8 cellular contexts compared by ENCODE assay signal in the genomic region with DNA sequence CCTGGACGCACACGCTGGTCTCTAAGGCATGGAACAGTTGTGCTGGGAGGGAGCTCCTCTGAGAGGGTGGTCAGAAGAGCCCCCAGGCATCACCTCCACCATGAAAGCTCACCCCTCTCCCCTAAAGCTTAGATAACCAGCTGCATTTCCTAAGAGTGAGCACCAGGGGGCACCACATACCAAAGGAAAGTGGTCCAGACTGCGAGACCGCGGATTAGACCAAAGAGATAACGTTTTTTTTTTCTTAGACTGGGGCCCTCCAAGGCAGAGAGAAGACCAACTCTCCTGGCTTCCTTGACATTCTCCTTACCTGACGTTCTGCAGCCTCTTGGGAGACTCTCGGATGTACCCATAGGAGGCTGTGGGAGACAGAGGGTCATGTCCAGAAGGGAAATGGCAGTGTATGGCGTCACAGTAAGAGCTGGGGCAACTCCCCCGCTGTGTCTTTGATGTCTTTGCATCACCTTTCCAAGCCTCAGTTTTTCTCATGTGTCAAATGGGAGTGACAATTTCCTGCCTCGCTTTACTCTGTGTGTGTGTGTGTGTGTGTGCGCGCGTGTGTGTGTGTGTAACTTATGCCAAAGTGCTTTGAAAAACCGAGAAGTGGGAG. TPM values are rescaled to one million over a fixed set of nuclear protein-coding genes. Genes with fewer than 3 reads are reported as not detected.
DNase-seq lines count a peak whose midpoint lies in the region; ATAC-seq, FAIRE-seq and TF ChIP-seq lines count a peak whose summit lies in the region.

No MANE protein-coding gene starts in this region.

- H2AFZ ChIP-seq in GM23338 (no peak overlapping the region; the same call in 1 of the 2 replicates), H1 (ENCODE audit: low read length) (0 out of 2 replicates have a peak overlapping the region, but pooled peaks have one; percentile 80)

- FAIRE-seq in H1 (lab: Jason Lieb, UNC), result peak; percentile 62

- CTCF ChIA-PET in H1 (lab: Charles Lee; ENCODE audit: partially characterized antibody), result interaction anchor here (0.6 to 19.0 kb wide), 92 partner anchors 10 to 1952 kb away, joined by 3 to 465 read pairs (median 4); partner anchors contain the start of genes GRHL3, IFNLR1 and NIPAL3

- no peak overlapping the region for H2BK120ac ChIP-seq in H1 (replicated peaks; ENCODE audit: low read depth, low read length)

- no peaks in the 10 kb centered on the region for H3F3A ChIP-seq in GM23338 (replicated peaks; ENCODE audit: low read depth)

- H2BK20ac ChIP-seq in H1 (ENCODE audit: low read length), result no peak overlapping the region

- no peak overlapping the region for H3K56ac ChIP-seq in H1 (replicated peaks; ENCODE audit: insufficient read length, low read depth, low read length)

- DNase-seq in AG20443 (ENCODE audit: low spot score) (peak; percentile 76), GM23338 (ENCODE audit: low spot score) (peak; percentile 86), NCI-H82 (lab: John Stamatoyannopoulos, UW) (peak; percentile 90), H1 (ENCODE audit: low read depth in 1 of 2, low spot score in 2 of 2) (peak in 1 of 2 experiments; percentile 87), mucosa of gallbladder (ENCODE audit: low spot score) (peak; percentile 51)
- peak; percentile 45 to 61 for DNase-seq in activated CD8-positive, alpha-beta memory T cell treated with anti-CD3 and anti-CD28 coated beads for 1 hour (ENCODE audit: extremely low read depth in 1 of 2, low read depth in 1 of 2)
- DNase-seq in stimulated activated CD8-positive, alpha-beta memory T cell treated with anti-CD3 and anti-CD28 coated beads, Interleukin-4, amount 100 ng/mL, for 48 hours, result peak; percentile 84

- ATAC-seq in GM23338 (peak; percentile 69), GM21825 (IDR thresholded peaks at IDR 0.05; ENCODE audit: unreplicated experiment) (no peak)

- POLR2A ChIA-PET in H1 (lab: Charles Lee; ENCODE audit: partially characterized antibody), result interaction anchor here (0.6 to 2.3 kb wide), 6 partner anchors 12 to 313 kb away, joined by 3 to 7 read pairs (median 4); partner anchors contain the start of gene IFNLR1

- H3K36me3 ChIP-seq in GM23338 (ENCODE audit: insufficient read depth) (no peaks in the 10 kb centered on the region), H1 (ENCODE audit: control insufficient read depth in 2 of 4, insufficient read depth in 4 of 4, low read length in 3 of 4) (no peaks in the 10 kb centered on the region)

- H3K79me1 ChIP-seq in H1 (ENCODE audit: low read depth, low read length), result no peaks in the 10 kb centered on the region

- H4K5ac ChIP-seq in H1 (ENCODE audit: insufficient read length, low read depth, low read length), result no peak overlapping the region

- H2BK12ac ChIP-seq in H1 (ENCODE audit: low read depth, low read length), result no peak overlapping the region

- TF ChIP-seq CTCF in GM23338 (conservative IDR thresholded peaks at IDR 0.05; ENCODE audit: low read depth in 2 of 2) (peak; percentile 94 to 96), H1 (IDR thresholded peaks at IDR 0.05; ENCODE audit: control extremely low read depth in 1 of 3, insufficient read depth in 1 of 3, low read depth in 1 of 3, low read length in 3 of 3) (peak; percentile 62 to 91 (median 87))

- H3K18ac ChIP-seq in H1 (ENCODE audit: extremely low read depth, low read length), result no peak overlapping the region

- no peak overlapping the region for H3K9ac ChIP-seq in H1 (replicated peaks in 1 of 4; ENCODE audit: extremely low read depth in 1 of 4, low read depth in 3 of 4, low read length in 3 of 4)

- H2AK5ac ChIP-seq in H1 (ENCODE audit: low read depth, low read length), result no peak overlapping the region

- H3K9me3 ChIP-seq in H1 (ENCODE audit: insufficient read depth in 2 of 2, low read depth in 1 of 2, low read length in 1 of 2), result no peaks in the 10 kb centered on the region

- no peak for TF ChIP-seq EP300 in H1 (IDR thresholded peaks at IDR 0.05; ENCODE audit: borderline replicate concordance in 1 of 2, low read depth in 2 of 2, low read length in 2 of 2)

- H2BK15ac ChIP-seq in H1 (ENCODE audit: low read length), result no peak overlapping the region

- H3K36me3 Mint-ChIP-seq in GM23338 (ENCODE audit: low read depth), result no peaks in the 10 kb centered on the region

- H4K91ac ChIP-seq in H1 (replicated peaks; ENCODE audit: insufficient read length, low read length), result no peak overlapping the region

- H3K79me2 ChIP-seq in GM23338 (replicated peaks; ENCODE audit: insufficient read depth) (no peaks in the 10 kb centered on the region), H1 (ENCODE audit: control insufficient read depth in 1 of 2, insufficient read depth in 2 of 2, low read length in 2 of 2) (no peaks in the 10 kb centered on the region)

- no peak overlapping the region for H3K4me3 ChIP-seq in GM23338
- no peak overlapping the region for H3K4me3 ChIP-seq in H1 (ENCODE audit: extremely low read depth in 1 of 4, insufficient read depth in 2 of 4, low read depth in 3 of 4, low read length in 4 of 4)

- H3K27ac Mint-ChIP-seq in GM23338, result no peak overlapping the region

- no peaks in the 10 kb centered on the region for H3K9me2 ChIP-seq in GM23338 (ENCODE audit: insufficient read depth)

- 25% methylated on average over 10 of the region's 15 CpGs; no CpG with 5 or more reads in 1 of the 2 experiments for WGBS in H1 (ENCODE audit: extremely low coverage in 1 of 2, insufficient coverage in 1 of 2, insufficient read length in 1 of 2, insufficient replicate concordance in 2 of 2, low coverage in 1 of 2, low lambda C conversion rate in 2 of 2, missing lambda C conversion rate in 1 of 2), 2 experiments

- no peak overlapping the region for H3K4ac ChIP-seq in H1 (replicated peaks; ENCODE audit: insufficient read length, low read depth, low read length)

- no peak overlapping the region for H3K14ac ChIP-seq in H1 (ENCODE audit: insufficient read length)

- H3K27ac ChIP-seq in GM23338 (ENCODE audit: low read depth), result no peak overlapping the region
- H3K27ac ChIP-seq in H1 (ENCODE audit: low read depth, low read length), result no peak overlapping the region

- no peaks in the 10 kb centered on the region for H3K9me3 Mint-ChIP-seq in GM23338

- no peaks in the 10 kb centered on the region for H3K23me2 ChIP-seq in H1 (ENCODE audit: low read depth, low read length)

- no peaks in the 10 kb centered on the region for H3K27me3 Mint-ChIP-seq in GM23338 (ENCODE audit: insufficient read depth, low read depth, poor library complexity)

- no peak for TF ChIP-seq POLR2A in H1 (IDR thresholded peaks at IDR 0.05; ENCODE audit: control extremely low read depth in 1 of 2, low read depth in 2 of 2, low read length in 2 of 2)

- H3K4me2 ChIP-seq in GM23338 (peak overlapping the region; percentile 62; the same call in 1 of the 2 replicates), H1 (ENCODE audit: insufficient read depth in 1 of 2, low read depth in 2 of 2, low read length in 2 of 2) (peak overlapping the region in 1 of 2 experiments; percentile 47; a peak in 1 of 4 replicates)

- no peaks in the 10 kb centered on the region for H3K4me1 ChIP-seq in GM23338 (ENCODE audit: insufficient read depth)
- peaks cover 0 to 3% (median 0%) of the 10 kb centered on the region in 4 experiments; a peak in 2 of 7 replicates for H3K4me1 ChIP-seq in H1 (replicated peaks in 1 of 4; ENCODE audit: control insufficient read depth in 3 of 4, insufficient read depth in 4 of 4, low read length in 3 of 4)

- no peaks in the 10 kb centered on the region for H3K27me3 ChIP-seq in GM23338 (ENCODE audit: insufficient read depth)
- no peaks in the 10 kb centered on the region for H3K27me3 ChIP-seq in H1 (replicated peaks in 1 of 4; ENCODE audit: control insufficient read depth in 3 of 4, extremely low read depth in 1 of 4, insufficient read depth in 3 of 4, low read length in 3 of 4)

- H3K4me1 Mint-ChIP-seq in GM23338, result peaks cover 9% of the 10 kb centered on the region

- TF ChIP-seq RAD21 in H1 (IDR thresholded peaks at IDR 0.05 in 1 of 2, conservative IDR thresholded peaks at IDR 0.05 in 1 of 2; ENCODE audit: low read depth in 2 of 2, low read length in 2 of 2), result peak; percentile 98

- no peak overlapping the region for H4K8ac ChIP-seq in H1 (ENCODE audit: extremely low read depth, insufficient read depth, low read length)

- H2BK5ac ChIP-seq in H1 (ENCODE audit: low read depth, low read length), result no peak overlapping the region

- H3K4me3 Mint-ChIP-seq in GM23338, result no peak overlapping the region

- no peaks in the 10 kb centered on the region for H4K20me1 ChIP-seq in GM23338 (replicated peaks; ENCODE audit: insufficient read depth)
- H4K20me1 ChIP-seq in H1 (replicated peaks in 1 of 2; ENCODE audit: control insufficient read depth in 1 of 2, insufficient read depth in 2 of 2, low read length in 2 of 2), result no peaks in the 10 kb centered on the region

- no peak overlapping the region for H3K23ac ChIP-seq in H1 (ENCODE audit: insufficient read length)

TF ChIP-seq in GM23338, 12 proteins besides CTCF, POLR2A, EP300 and RAD21 (continues in another document):
- TF ChIP-seq ZNF114 (CRISPR knock-in tag; IDR thresholded peaks at IDR 0.05), result no peak

RNA-seq across cellular contexts. Expression of gene IFNLR1, which starts 12.3 kb away (rescaled TPM):
- total RNA-seq in GM23338 (2014; rRNA removed; shearing (Covaris generic)), result 4.2 and 4.3 TPM in 2 replicates
- polyA plus RNA-seq in GM23338 (2016; fragmentation: Nextera tagmentation; extraction: Ambion mirVana) (6.2 and 8.9 TPM in 2 replicates), H1 (2011; rRNA removed) (6.8 and 11.4 TPM in 2 replicates)
- total RNA-seq in H1 (2021; fragmentation: NEBNext Ultra II Directional; extraction: Animal tissue kit (Norgen Biotek cat#: 25700)), result 9.2 and 10.1 TPM in 2 replicates
- 7.7 TPM for polyA plus RNA-seq in H1 (2011; cell fraction: cytosol; rRNA removed)
- 7.6 TPM for polyA plus RNA-seq in H1 (2011; cell fraction: nucleus; rRNA removed)
- 9.2 to 10.8 TPM (median 9.7 TPM) in 4 replicates for polyA plus RNA-seq in H1 (2012, experiment 1 of 2)
- 10.1 TPM for polyA plus RNA-seq in H1 (2012, experiment 2 of 2)
- polyA plus RNA-seq in H1 (2013, experiment 1 of 2), result 10.4 TPM
- polyA plus RNA-seq in H1 (2013, experiment 2 of 2), result 10.1 TPM
- polyA minus RNA-seq in H1 (2011; rRNA and poly(A)+ RNA removed), result 6.6 and 11.6 TPM in 2 replicates
- polyA minus RNA-seq in H1 (2011; cell fraction: cytosol; rRNA and poly(A)+ RNA removed), result 3.9 TPM
- 7.0 TPM for polyA minus RNA-seq in H1 (2011; cell fraction: nucleus; rRNA and poly(A)+ RNA removed)
- total RNA-seq in mucosa of gallbladder, result 11.2 TPM

RNA-seq across cellular contexts. Expression of gene IL22RA1, which starts 56.5 kb away (rescaled TPM):
- 0.28 TPM in 1 of 2 replicates, not detected in the other for total RNA-seq in GM23338 (2014; rRNA removed; shearing (Covaris generic))
- 0.11 TPM in 1 of 2 replicates, not detected in the other for polyA plus RNA-seq in GM23338 (2016; fragmentation: Nextera tagmentation; extraction: Ambion mirVana)
- 0.17 and 0.21 TPM in 2 replicates for total RNA-seq in H1 (2021; fragmentation: NEBNext Ultra II Directional; extraction: Animal tissue kit (Norgen Biotek cat#: 25700))
- 0.32 and 0.44 TPM in 2 replicates for polyA plus RNA-seq in H1 (2011; rRNA removed)
- 0.41 TPM for polyA plus RNA-seq in H1 (2011; cell fraction: cytosol; rRNA removed)
- 0.68 TPM for polyA plus RNA-seq in H1 (2011; cell fraction: nucleus; rRNA removed)
- 0.27 to 0.57 TPM (median 0.38 TPM) in 4 replicates for polyA plus RNA-seq in H1 (2012, experiment 1 of 2)
- polyA plus RNA-seq in H1 (2012, experiment 2 of 2), result 0.24 TPM
- 0.18 TPM for polyA plus RNA-seq in H1 (2013, experiment 1 of 2)
- 0.22 TPM for polyA plus RNA-seq in H1 (2013, experiment 2 of 2)
- 0.17 and 0.47 TPM in 2 replicates for polyA minus RNA-seq in H1 (2011; rRNA and poly(A)+ RNA removed)
- not detected for polyA minus RNA-seq in H1 (2011; cell fraction: cytosol; rRNA and poly(A)+ RNA removed)
- polyA minus RNA-seq in H1 (2011; cell fraction: nucleus; rRNA and poly(A)+ RNA removed), result 0.40 TPM
- total RNA-seq in mucosa of gallbladder, result 11.6 TPM
